9 cellular contexts compared by ENCODE assay signal in genomic region chr6:1336246-1336843, GRCh38. TPM values are rescaled to one million over a fixed set of nuclear protein-coding genes. Genes with fewer than 3 reads are reported as not detected.
DNase-seq lines count a peak whose midpoint lies in the region; ATAC-seq and TF ChIP-seq lines count a peak whose summit lies in the region.
"Had no signal": no experiment of that assay in that cellular context is flagged by ENCODE, and none has a peak within 500 bp of the region (broad histone marks: within the 10 kb centered on the region; RNA-seq: fewer than 3 reads in every experiment).

No MANE protein-coding gene starts in this region.

- ATAC-seq in RWPE2 (ENCODE audit: low read depth) (peak; percentile 73), upper lobe of left lung (ENCODE audit: low FRiP score in 2 of 2) (peak; percentile 53 to 90), HG02840 (IDR thresholded peaks at IDR 0.05; ENCODE audit: low FRiP score, unreplicated experiment) (no peak)

- H3K9me3 ChIP-seq in RWPE2 (ENCODE audit: severe bottlenecking) (no peaks in the 10 kb centered on the region), upper lobe of left lung (no peaks in the 10 kb centered on the region)

- no peaks in the 10 kb centered on the region for H3K36me3 ChIP-seq in RWPE2 (ENCODE audit: low read depth)
- H3K36me3 ChIP-seq in upper lobe of left lung, result no peaks in the 10 kb centered on the region

- H3K4me1 ChIP-seq in RWPE2 (ENCODE audit: insufficient read depth, poor library complexity, severe bottlenecking) (peaks cover 25% of the 10 kb centered on the region), upper lobe of left lung (peaks cover 5 to 14% (median 9%) of the 10 kb centered on the region in 4 donors)

- no peak overlapping the region for H3K4me3 ChIP-seq in RWPE2 (ENCODE audit: severe bottlenecking)
- H3K4me3 ChIP-seq in upper lobe of left lung, result no peak overlapping the region

- H3K27ac ChIP-seq in RWPE2 (ENCODE audit: poor library complexity, severe bottlenecking) (peak overlapping the region; percentile 88), upper lobe of left lung (peak overlapping the region in 3 of 4 donors; percentile 8 to 68 (median 53))

- H3K27me3 Mint-ChIP-seq in activated naive CD4-positive, alpha-beta T cell treated with anti-CD3 and anti-CD28 coated beads for 36 hours (ENCODE audit: low read depth), result peaks cover 28% of the 10 kb centered on the region
- peaks cover 25% of the 10 kb centered on the region for H3K27me3 Mint-ChIP-seq in activated naive CD4-positive, alpha-beta T cell treated with anti-CD3 and anti-CD28 coated beads, Interleukin-2, amount 10 ng/mL, durations not matched to agents 7 days and 5 days

- TF ChIP-seq CTCF in RWPE2 (IDR thresholded peaks at IDR 0.05; ENCODE audit: poor library complexity, severe bottlenecking) (peak; percentile 81), upper lobe of left lung (IDR thresholded peaks at IDR 0.05) (peak in 5 of 6 experiments; percentile 13 to 71 (median 52))

- CTCF ChIA-PET in activated naive CD4-positive, alpha-beta T cell treated with anti-CD3 and anti-CD28 coated beads for 36 hours (lab: Charles Lee), result no interaction called here
- CTCF ChIA-PET in activated naive CD4-positive, alpha-beta T cell treated with anti-CD3 and anti-CD28 coated beads, Interleukin-2, amount 10 ng/mL, durations not matched to agents 7 days and 5 days (lab: Charles Lee), result no interaction called here

- intact Hi-C loops in activated naive CD4-positive, alpha-beta T cell treated with anti-CD3 and anti-CD28 coated beads for 36 hours (cut with micrococcal nuclease), result no loop called here

- no peaks in the 10 kb centered on the region for H3K27me3 ChIP-seq in RWPE2 (ENCODE audit: insufficient read depth, poor library complexity, severe bottlenecking)
- no peaks in the 10 kb centered on the region for H3K27me3 ChIP-seq in upper lobe of left lung

- peak; percentile 7 for DNase-seq in activated naive CD4-positive, alpha-beta T cell treated with anti-CD3 and anti-CD28 coated beads for 36 hours
- no peak for DNase-seq in activated naive CD4-positive, alpha-beta T cell treated with anti-CD3 and anti-CD28 coated beads, Interleukin-2, amount 10 ng/mL, durations not matched to agents 7 days and 5 days
- no peak for DNase-seq in RWPE2 (ENCODE audit: low spot score)
- peak; percentile 58 for DNase-seq in iPS-NIHi11 (ENCODE audit: low spot score)
- DNase-seq in upper lobe of left lung, result peak in 1 of 2 donors; percentile 68
- DNase-seq in stimulated activated CD8-positive, alpha-beta memory T cell treated with anti-CD3 and anti-CD28 coated beads, Interleukin-4, amount 100 ng/mL, for 48 hours, result no peak
- no peak for DNase-seq in OCI-M1 (lab: John Stamatoyannopoulos, UW)
- DNase-seq: COR-L47 had no signal

- 83 to 90% methylated on average over 5 of the region's 5 CpGs for WGBS in upper lobe of left lung, 2 donors

- no peaks in the 10 kb centered on the region for H3K36me3 Mint-ChIP-seq in activated naive CD4-positive, alpha-beta T cell treated with anti-CD3 and anti-CD28 coated beads for 36 hours (ENCODE audit: low read depth)
- no peaks in the 10 kb centered on the region for H3K36me3 Mint-ChIP-seq in activated naive CD4-positive, alpha-beta T cell treated with anti-CD3 and anti-CD28 coated beads, Interleukin-2, amount 10 ng/mL, durations not matched to agents 7 days and 5 days

- no peak for TF ChIP-seq POLR2A in upper lobe of left lung (IDR thresholded peaks at IDR 0.05)

- H3K27ac Mint-ChIP-seq in activated naive CD4-positive, alpha-beta T cell treated with anti-CD3 and anti-CD28 coated beads for 36 hours, result no peak overlapping the region
- no peak overlapping the region for H3K27ac Mint-ChIP-seq in activated naive CD4-positive, alpha-beta T cell treated with anti-CD3 and anti-CD28 coated beads, Interleukin-2, amount 10 ng/mL, durations not matched to agents 7 days and 5 days

- no peak overlapping the region for H3K4me3 Mint-ChIP-seq in activated naive CD4-positive, alpha-beta T cell treated with anti-CD3 and anti-CD28 coated beads for 36 hours
- no peak overlapping the region for H3K4me3 Mint-ChIP-seq in activated naive CD4-positive, alpha-beta T cell treated with anti-CD3 and anti-CD28 coated beads, Interleukin-2, amount 10 ng/mL, durations not matched to agents 7 days and 5 days

- no peaks in the 10 kb centered on the region for H3K4me1 Mint-ChIP-seq in activated naive CD4-positive, alpha-beta T cell treated with anti-CD3 and anti-CD28 coated beads for 36 hours (ENCODE audit: low read depth)
- H3K4me1 Mint-ChIP-seq in activated naive CD4-positive, alpha-beta T cell treated with anti-CD3 and anti-CD28 coated beads, Interleukin-2, amount 10 ng/mL, durations not matched to agents 7 days and 5 days, result no peaks in the 10 kb centered on the region

- H3K9me3 Mint-ChIP-seq in activated naive CD4-positive, alpha-beta T cell treated with anti-CD3 and anti-CD28 coated beads for 36 hours, result no peaks in the 10 kb centered on the region
- no peaks in the 10 kb centered on the region for H3K9me3 Mint-ChIP-seq in activated naive CD4-positive, alpha-beta T cell treated with anti-CD3 and anti-CD28 coated beads, Interleukin-2, amount 10 ng/mL, durations not matched to agents 7 days and 5 days

- TF ChIP-seq EP300 in upper lobe of left lung (IDR thresholded peaks at IDR 0.05), result no peak

RNA-seq across cellular contexts. Expression of gene FOXQ1, which starts 24.4 kb away (rescaled TPM):
- not detected for total RNA-seq in activated naive CD4-positive, alpha-beta T cell treated with anti-CD3 and anti-CD28 coated beads for 36 hours
- 10 to 100 TPM in 3 of 6 donors, 1 to 10 TPM in 3; 3.9 to 15.4 (median 10.3) TPM for total RNA-seq in upper lobe of left lung

RNA-seq across cellular contexts. Expression of gene FOXF2, which starts 53.0 kb away (rescaled TPM):
- not detected for total RNA-seq in activated naive CD4-positive, alpha-beta T cell treated with anti-CD3 and anti-CD28 coated beads for 36 hours
- 10 to 100 TPM in 2 of 6 donors, 1 to 10 TPM in 4; 5.5 to 17.7 (median 8.8) TPM for total RNA-seq in upper lobe of left lung

Comparison
In these comparisons a context has a peak if more than half of its experiments do, and no peak if none do; other contexts are left out.
1. DNase-seq: peak in activated naive CD4-positive, alpha-beta T cell treated with anti-CD3 and anti-CD28 coated beads for 36 hours (single experiment) and iPS-NIHi11 (single experiment); none in activated naive CD4-positive, alpha-beta T cell treated with anti-CD3 and anti-CD28 coated beads, Interleukin-2, amount 10 ng/mL, durations not matched to agents 7 days and 5 days (single experiment), RWPE2 (single experiment), stimulated activated CD8-positive, alpha-beta memory T cell treated with anti-CD3 and anti-CD28 coated beads, Interleukin-4, amount 100 ng/mL, for 48 hours (single experiment) and OCI-M1 (single experiment).
2. RNA of gene FOXQ1, which starts 24.4 kb away (total RNA-seq): 3.9 to 15.4 TPM in upper lobe of left lung; not detected in activated naive CD4-positive, alpha-beta T cell treated with anti-CD3 and anti-CD28 coated beads for 36 hours; every median in the first group is over 4 times any median in the second.
3. RNA of gene FOXF2, which starts 53.0 kb away (total RNA-seq): 5.5 to 17.7 TPM in upper lobe of left lung; not detected in activated naive CD4-positive, alpha-beta T cell treated with anti-CD3 and anti-CD28 coated beads for 36 hours; every median in the first group is over 4 times any median in the second.